ENCODE assay signal across 1 cellular context in the genomic region with DNA sequence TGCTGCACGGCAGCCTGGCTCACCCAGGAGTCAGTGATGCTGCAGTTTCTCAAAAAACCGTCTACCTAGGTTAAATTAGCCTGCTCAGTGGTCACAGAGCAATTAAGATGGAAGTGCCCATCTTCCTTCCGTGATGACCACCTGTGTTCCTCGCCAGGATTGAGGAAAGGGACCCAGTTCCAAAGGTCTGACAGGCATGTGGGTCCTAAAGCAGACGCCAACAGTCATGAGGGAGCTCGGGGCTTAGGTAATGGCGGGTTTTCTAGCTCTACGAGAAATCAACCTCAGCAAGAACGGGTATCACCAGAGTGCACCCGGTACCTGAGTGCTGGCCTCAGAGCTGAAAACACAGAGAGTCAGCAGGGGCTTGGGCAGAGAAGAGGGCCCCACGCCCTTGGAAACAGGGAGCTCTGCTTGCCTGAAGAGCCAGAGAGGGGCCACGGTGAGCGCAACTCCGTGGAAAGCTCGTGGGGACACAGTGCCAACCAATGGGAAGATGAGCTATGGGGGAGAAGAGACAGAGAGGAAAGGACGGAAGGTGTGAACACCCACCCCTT.
TF ChIP-seq lines count a peak whose summit lies in the region.

No MANE protein-coding gene starts in this region.

TF ChIP-seq in H1, 55 proteins besides CTCF, POLR2A, EP300 and RAD21 (continued from another document):
- TF ChIP-seq GABPA (IDR thresholded peaks at IDR 0.05; ENCODE audit: borderline replicate concordance, insufficient read depth, low read length) (no peak), KDM4A (IDR thresholded peaks at IDR 0.05; ENCODE audit: low read depth, low read length, severe bottlenecking) (no peak), CTBP2 (IDR thresholded peaks at IDR 0.05; ENCODE audit: borderline replicate concordance, insufficient read depth, insufficient read length, low read length) (no peak), EZH2 (IDR thresholded peaks at IDR 0.05; ENCODE audit: low read depth, low read length, severe bottlenecking) (no peak), SP1 (IDR thresholded peaks at IDR 0.05; ENCODE audit: low read depth, low read length) (no peak), PHF8 (conservative IDR thresholded peaks at IDR 0.05; ENCODE audit: low read depth, low read length) (no peak), MAFK (IDR thresholded peaks at IDR 0.05; ENCODE audit: low read depth, low read length) (no peak), FOSL1 (IDR thresholded peaks at IDR 0.05; ENCODE audit: insufficient read depth, low read depth, low read length) (no peak), CHD1 (IDR thresholded peaks at IDR 0.05; ENCODE audit: low read depth, low read length) (no peak), RFX5 (IDR thresholded peaks at IDR 0.05; ENCODE audit: borderline replicate concordance, low read depth, low read length) (no peak), TEAD4 (IDR thresholded peaks at IDR 0.05; ENCODE audit: low read depth, low read length) (no peak), SIX5 (IDR thresholded peaks at IDR 0.05; ENCODE audit: low read depth, low read length) (no peak), SP4 (IDR thresholded peaks at IDR 0.05; ENCODE audit: low read length) (no peak), CBX8 (IDR thresholded peaks at IDR 0.05; ENCODE audit: borderline replicate concordance, low read depth, low read length) (no peak)
